Comparison of ENCODE assay signal across 1 cellular context in genomic region chr1:200368556-200368955, GRCh38.
TF ChIP-seq lines count a peak whose summit lies in the region.

No MANE protein-coding gene starts in this region.

TF ChIP-seq in SK-N-SH, 30 proteins besides CTCF, POLR2A, EP300 and RAD21 (continued from another document):
- no peak for TF ChIP-seq FOSL2 (IDR thresholded peaks at IDR 0.05; ENCODE audit: borderline replicate concordance, low read depth)
- no peak for TF ChIP-seq EZH2phosphoT487 (IDR thresholded peaks at IDR 0.05; ENCODE audit: borderline replicate concordance, low read depth)
- no peak for TF ChIP-seq FOXJ3 (CRISPR knock-in tag; IDR thresholded peaks at IDR 0.05)
- no peak for TF ChIP-seq NRF1 (IDR thresholded peaks at IDR 0.05; ENCODE audit: low read depth, low read length)
- no peak for TF ChIP-seq JUND (IDR thresholded peaks at IDR 0.05)
- no peak for TF ChIP-seq GATA2 (CRISPR knock-in tag; IDR thresholded peaks at IDR 0.05)
- TF ChIP-seq NFIC (IDR thresholded peaks at IDR 0.05; ENCODE audit: borderline replicate concordance) = no peak
TF ChIP-seq in SK-N-SH: peak in this region for 0.
